13 cellular contexts compared by ENCODE assay signal in the genomic region with DNA sequence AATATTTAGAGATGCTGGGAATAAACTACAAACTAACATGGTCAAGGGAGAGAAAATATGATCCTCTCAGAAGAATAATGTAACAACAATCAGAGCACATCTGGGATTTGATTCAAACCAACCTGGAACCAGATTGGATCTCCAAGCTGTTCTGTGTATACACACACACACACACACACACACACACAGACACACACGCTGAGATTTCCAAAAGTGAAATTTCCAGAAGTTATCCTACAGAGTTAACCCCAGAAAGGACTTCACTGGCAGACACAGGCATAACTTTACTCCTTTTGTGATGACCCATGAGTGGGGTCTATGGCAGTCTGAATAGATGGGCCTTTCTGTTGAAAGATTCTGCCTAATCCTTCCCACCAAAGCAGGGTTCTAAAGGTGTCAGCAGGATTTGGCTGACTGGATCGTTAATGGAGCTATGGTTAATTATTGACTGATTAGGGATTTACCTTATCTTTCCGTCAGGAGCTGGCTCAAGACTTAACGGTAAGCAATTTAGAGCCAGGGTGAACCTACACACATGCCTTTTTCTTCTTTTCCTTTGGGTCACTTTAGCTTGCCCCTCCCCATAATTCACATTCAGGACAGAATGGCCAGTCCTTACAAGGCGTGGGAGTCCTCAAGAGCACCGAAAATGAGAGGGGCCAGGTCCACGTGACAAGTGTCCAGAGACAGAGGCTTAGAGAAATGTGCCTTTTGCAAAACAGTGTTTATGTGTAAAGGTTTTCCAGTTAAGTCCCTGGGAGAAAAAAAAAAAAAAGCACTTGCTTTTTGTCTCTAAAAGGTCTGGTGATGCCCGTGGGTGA. TPM values are rescaled to one million over a fixed set of nuclear protein-coding genes. Genes with fewer than 3 reads are reported as not detected.
"Had no signal": no experiment of that assay in that cellular context is flagged by ENCODE, and none has a peak within 500 bp of the region (broad histone marks: within the 10 kb centered on the region; RNA-seq: fewer than 3 reads in every experiment).

No MANE protein-coding gene starts in this region.

- H3K4me3 Mint-ChIP-seq: dendritic cell treated with granulocyte-macrophage colony-stimulating factor and Interleukin-4, amounts not matched to agents 40 ng/mL and 50 ng/mL, for 4 days; natural killer cell treated with Interleukin-12 subunit alpha and Interleukin-12 subunit beta and Interleukin-15 and Interleukin-18, amount 100 ng/mL, for 72 hours; stimulated activated naive CD8-positive, alpha-beta T cell treated with anti-CD3 and anti-CD28 coated beads, Interleukin-15, amount 100 ng/mL, for 72 hours had no signal

- H3K4me3 ChIP-seq: thoracic aorta had no signal

- FAIRE-seq: urothelium cell line had no signal

- ATAC-seq: activated CD4-positive, CD25-positive, alpha-beta regulatory T cell treated with anti-CD3 and anti-CD28 coated beads, Interleukin-2, amount 50 U/mL, for 24 hours; activated naive CD4-positive, alpha-beta T cell treated with anti-CD3 and anti-CD28 coated beads, Interleukin-2, amount 50 U/mL, for 72 hours; natural killer cell treated with Interleukin-12 subunit alpha and Interleukin-12 subunit beta and Interleukin-15 and Interleukin-18, amount 100 ng/mL, for 72 hours; stimulated activated naive CD8-positive, alpha-beta T cell treated with anti-CD3 and anti-CD28 coated beads, Interleukin-15, amount 100 ng/mL, for 72 hours had no signal

- H3K36me3 ChIP-seq: brain microvascular endothelial cell, thoracic aorta had no signal

- DNase-seq: activated effector memory CD4-positive, alpha-beta T cell treated with Interleukin-2 at 50 U/mL for 16 hours; activated T-cell treated with anti-CD3 and anti-CD28 coated beads, Interleukin-2, amount 50 U/mL, for 1 hour; amniotic stem cell; brain microvascular endothelial cell; stimulated activated CD4-positive, alpha-beta T cell treated with anti-CD3 and anti-CD28 coated beads, Interleukin-4, amount 100 ng/mL, for 4 hours; stimulated activated naive CD8-positive, alpha-beta T cell treated with anti-CD3 and anti-CD28 coated beads, Interleukin-15, amount 100 ng/mL, for 72 hours; T-helper 2 cell had no signal

- H3K27ac ChIP-seq: brain microvascular endothelial cell, thoracic aorta had no signal

- H3K27ac Mint-ChIP-seq: activated naive CD4-positive, alpha-beta T cell treated with anti-CD3 and anti-CD28 coated beads, Interleukin-2, amount 50 U/mL, for 72 hours; dendritic cell treated with granulocyte-macrophage colony-stimulating factor and Interleukin-4, amounts not matched to agents 40 ng/mL and 50 ng/mL, for 4 days; natural killer cell treated with Interleukin-12 subunit alpha and Interleukin-12 subunit beta and Interleukin-15 and Interleukin-18, amount 100 ng/mL, for 72 hours; stimulated activated naive CD8-positive, alpha-beta T cell treated with anti-CD3 and anti-CD28 coated beads, Interleukin-15, amount 100 ng/mL, for 72 hours had no signal

- H3K9me3 ChIP-seq: thoracic aorta had no signal

- H3K36me3 Mint-ChIP-seq: natural killer cell treated with Interleukin-12 subunit alpha and Interleukin-12 subunit beta and Interleukin-15 and Interleukin-18, amount 100 ng/mL, for 72 hours had no signal

- H3K9me3 Mint-ChIP-seq: dendritic cell treated with granulocyte-macrophage colony-stimulating factor and Interleukin-4, amounts not matched to agents 40 ng/mL and 50 ng/mL, for 4 days had no signal

RNA-seq across cellular contexts. Expression of a gene that starts 10.9 kb away (rescaled TPM):
- total RNA-seq: natural killer cell treated with Interleukin-12 subunit alpha and Interleukin-12 subunit beta and Interleukin-15 and Interleukin-18, amount 100 ng/mL, for 72 hours had no signal
